Comparison of ENCODE assay signal across 18 cellular contexts in the genomic region with DNA sequence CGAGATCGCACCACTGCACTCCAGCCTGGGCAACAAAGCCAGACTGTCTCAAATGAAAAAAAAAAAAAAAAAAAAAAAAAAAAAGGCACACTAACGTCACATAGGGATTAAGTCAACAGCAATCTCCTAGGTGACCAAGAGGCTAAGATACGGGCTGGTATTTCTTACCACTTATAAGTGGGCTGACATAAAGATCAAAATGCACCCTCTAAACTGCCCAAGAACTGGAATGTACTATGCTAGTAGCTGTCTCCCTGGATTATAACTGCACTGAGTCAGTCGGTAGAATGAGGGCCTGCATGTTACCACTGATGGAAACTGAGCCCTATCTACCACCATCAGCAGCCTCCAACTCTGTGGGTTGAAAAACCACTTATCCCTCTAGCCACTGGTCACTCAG.
"Had no signal": no experiment of that assay in that cellular context is flagged by ENCODE, and none has a peak within 500 bp of the region (broad histone marks: within the 10 kb centered on the region; RNA-seq: fewer than 3 reads in every experiment).

No MANE protein-coding gene starts in this region.

- H3K27ac Mint-ChIP-seq: activated CD4-positive, alpha-beta memory T cell treated with anti-CD3 and anti-CD28 coated beads for 36 hours; activated naive CD8-positive, alpha-beta T cell treated with anti-CD3 and anti-CD28 coated beads for 36 hours; dendritic cell treated with granulocyte-macrophage colony-stimulating factor and Interleukin-4, amounts not matched to agents 40 ng/mL and 50 ng/mL, for 4 days; T-helper 17 cell had no signal

- H3K27ac ChIP-seq: thyroid gland had no signal

- H3K9me3 Mint-ChIP-seq: activated CD4-positive, alpha-beta memory T cell treated with anti-CD3 and anti-CD28 coated beads for 36 hours; activated naive CD8-positive, alpha-beta T cell treated with anti-CD3 and anti-CD28 coated beads for 36 hours; dendritic cell treated with granulocyte-macrophage colony-stimulating factor and Interleukin-4, amounts not matched to agents 40 ng/mL and 50 ng/mL, for 4 days; naive thymus-derived CD4-positive, alpha-beta T cell; neural crest cell had no signal

- DNase-seq: activated CD4-positive, alpha-beta memory T cell treated with anti-CD3 and anti-CD28 coated beads for 36 hours; activated CD4-positive, alpha-beta T cell treated with anti-CD3 and anti-CD28 coated beads for 48 hours; activated naive CD4-positive, alpha-beta T cell treated with Interleukin-2 at 50 U/mL for 16 hours; activated naive CD8-positive, alpha-beta T cell treated with anti-CD3 and anti-CD28 coated beads for 36 hours; activated T-cell treated with anti-CD3 and anti-CD28 coated beads, Interleukin-2, amount 50 U/mL, for 48 hours; amygdala; effector CD4-positive, alpha-beta T cell; erythroblast; foreskin melanocyte; naive thymus-derived CD4-positive, alpha-beta T cell; retina; stimulated activated CD4-positive, alpha-beta T cell treated with anti-CD3 and anti-CD28 coated beads, Interleukin-4, amount 100 ng/mL, for 24 hours; stimulated activated naive CD4-positive, alpha-beta T cell treated with Interleukin-2 at 50 U/mL for 16 hours; T-helper 17 cell; thyroid gland had no signal

- H3K27me3 ChIP-seq: thyroid gland had no signal

- H3K9me3 ChIP-seq: thyroid gland had no signal

- ATAC-seq: naive thymus-derived CD4-positive, alpha-beta T cell; T-helper 17 cell had no signal

- H3K4me3 ChIP-seq: lung, thyroid gland had no signal

- H3K4me1 Mint-ChIP-seq: neural crest cell had no signal

- H3K4me3 Mint-ChIP-seq: activated CD4-positive, alpha-beta memory T cell treated with anti-CD3 and anti-CD28 coated beads for 36 hours; activated naive CD8-positive, alpha-beta T cell treated with anti-CD3 and anti-CD28 coated beads for 36 hours; dendritic cell treated with granulocyte-macrophage colony-stimulating factor and Interleukin-4, amounts not matched to agents 40 ng/mL and 50 ng/mL, for 4 days; naive thymus-derived CD4-positive, alpha-beta T cell; neural crest cell; T-helper 17 cell had no signal

- H3K27me3 Mint-ChIP-seq: activated CD4-positive, alpha-beta memory T cell treated with anti-CD3 and anti-CD28 coated beads for 36 hours; activated naive CD8-positive, alpha-beta T cell treated with anti-CD3 and anti-CD28 coated beads for 36 hours; dendritic cell treated with granulocyte-macrophage colony-stimulating factor and Interleukin-4, amounts not matched to agents 40 ng/mL and 50 ng/mL, for 4 days; naive thymus-derived CD4-positive, alpha-beta T cell; T-helper 17 cell had no signal
